In genomic region chr6:167219967-167220512, GRCh38 we compare ENCODE assay signal across 22 cellular contexts.
DNase-seq lines count a peak whose midpoint lies in the region; ATAC-seq, FAIRE-seq and TF ChIP-seq lines count a peak whose summit lies in the region.
"Had no signal": no experiment of that assay in that cellular context is flagged by ENCODE, and none has a peak within 500 bp of the region (broad histone marks: within the 10 kb centered on the region; RNA-seq: fewer than 3 reads in every experiment).

No MANE protein-coding gene starts in this region.

- no peaks in the 10 kb centered on the region for H3K9me3 ChIP-seq in trophoblast cell (ENCODE audit: insufficient read depth, low read depth, low read length)
- H3K9me3 ChIP-seq: SJCRH30 had no signal

- no peak for DNase-seq in GM12891 (ENCODE audit: insufficient read length, low spot score)
- peak; percentile 23 to 60 for DNase-seq in cerebellar nuclear complex (lab: John Stamatoyannopoulos, UW)
- peak; percentile 45 for DNase-seq in islet precursor cell
- peak; percentile 31 to 36 for DNase-seq in trophoblast cell
- no peak for DNase-seq in SK-N-DZ (ENCODE audit: low spot score)
- DNase-seq in sciatic nerve (ENCODE audit: low spot score), result no peak
- DNase-seq: AML-193, GDM1, IMR-90, Kasumi-1, MM.1S, NCI-H1092, NCI-H1436 treated with DMSO at 0.1 percent for 48 hours, NCI-H2029 treated with DMSO at 0.1 percent for 48 hours, NCI-H2171, NCI-H446, NCI-H526 treated with DMSO at 0.1 percent for 48 hours, SJCRH30 had no signal

- H4K91ac ChIP-seq in trophoblast cell (ENCODE audit: low read depth, low read length), result peak overlapping the region; percentile 4

- H3K79me2 ChIP-seq in trophoblast cell (ENCODE audit: control insufficient read depth, insufficient read depth, low read length, poor library complexity), result no peaks in the 10 kb centered on the region

- no peak overlapping the region for H3K4me2 ChIP-seq in trophoblast cell (ENCODE audit: low read length)

- peak overlapping the region; percentile 13 for H3K14ac ChIP-seq in trophoblast cell (ENCODE audit: low read length)

- no peak overlapping the region for H2BK12ac ChIP-seq in trophoblast cell (ENCODE audit: low read length)

- peak overlapping the region; percentile 17 for H4K8ac ChIP-seq in trophoblast cell (ENCODE audit: low read depth, low read length)

- peak; percentile 31 for FAIRE-seq in GM12891 (lab: Jason Lieb, UNC)
- FAIRE-seq: GM19239 had no signal

- H2AFZ ChIP-seq in trophoblast cell (ENCODE audit: insufficient read depth, low read length, poor library complexity), result no peak overlapping the region

- no peak overlapping the region for H4K12ac ChIP-seq in trophoblast cell (ENCODE audit: low read depth, low read length)

- peaks cover 9 to 11% of the 10 kb centered on the region in 2 experiments for H3K4me1 ChIP-seq in trophoblast cell (ENCODE audit: control insufficient read depth in 1 of 2, insufficient read depth in 2 of 2, low read length in 2 of 2)

- no peak overlapping the region for H3K27ac ChIP-seq in trophoblast cell (ENCODE audit: low read depth, low read length)
- H3K27ac ChIP-seq: SJCRH30 had no signal

- H3K9ac ChIP-seq in trophoblast cell (ENCODE audit: low read length), result no peak overlapping the region

- H2BK120ac ChIP-seq in trophoblast cell (ENCODE audit: insufficient read depth, low read length, poor library complexity), result no peak overlapping the region

- no peaks in the 10 kb centered on the region for H3K27me3 ChIP-seq in trophoblast cell (ENCODE audit: insufficient read depth, low read length)
- H3K27me3 ChIP-seq: SJCRH30 had no signal

- ATAC-seq in HG02763 (IDR thresholded peaks at IDR 0.05; ENCODE audit: unreplicated experiment), result no peak
- no peak for ATAC-seq in SK-N-SH treated with all-trans-retinoic acid at 6 μM for 48 hours
- no peak for ATAC-seq in sciatic nerve
- ATAC-seq: Panc1 had no signal

- intact Hi-C loops in sciatic nerve (cut with DNase I), result no loop called here

- H3K4me3 ChIP-seq in trophoblast cell (ENCODE audit: low read depth, low read length), result no peak overlapping the region
- H3K4me3 ChIP-seq: SJCRH30 had no signal

- no peak overlapping the region for H2BK5ac ChIP-seq in trophoblast cell (ENCODE audit: low read depth, low read length, poor library complexity)

- H3K79me1 ChIP-seq in trophoblast cell (ENCODE audit: low read length), result peaks cover 9% of the 10 kb centered on the region

- H3K4ac ChIP-seq in trophoblast cell (ENCODE audit: low read depth, low read length), result no peak overlapping the region

- no CpG with 5 or more reads among the region's 19 CpGs for WGBS in trophoblast cell (ENCODE audit: extremely low coverage, insufficient coverage, insufficient read length)

- peak overlapping the region; percentile 21 for H2AK5ac ChIP-seq in trophoblast cell (ENCODE audit: low read length)

- no peaks in the 10 kb centered on the region for H3K36me3 ChIP-seq in trophoblast cell (ENCODE audit: control insufficient read depth in 1 of 2, insufficient read depth in 2 of 2, low read length in 2 of 2)
- H3K36me3 ChIP-seq: SJCRH30 had no signal

- no peak overlapping the region for H3K23ac ChIP-seq in trophoblast cell (ENCODE audit: low read length)

- H3K18ac ChIP-seq in trophoblast cell (ENCODE audit: low read length), result no peak overlapping the region

- no peak for TF ChIP-seq POLR2A in GM12891 (IDR thresholded peaks at IDR 0.05; ENCODE audit: low read depth, low read length)

TF ChIP-seq in GM12891, 5 proteins besides CTCF, POLR2A, EP300 and RAD21:
- no peak for TF ChIP-seq SPI1 (IDR thresholded peaks at IDR 0.05; ENCODE audit: low read depth, low read length)
- no peak for TF ChIP-seq POLR2AphosphoS5 (IDR thresholded peaks at IDR 0.05; ENCODE audit: low read depth, low read length)
- TF ChIP-seq TAF1 (IDR thresholded peaks at IDR 0.05; ENCODE audit: low read depth, low read length), result no peak
- TF ChIP-seq PAX5 (IDR thresholded peaks at IDR 0.05; ENCODE audit: insufficient read depth, low read length, severe bottlenecking), result no peak
- TF ChIP-seq POU2F2 (IDR thresholded peaks at IDR 0.05; ENCODE audit: low read depth, low read length), result no peak

TF ChIP-seq in SK-N-SH treated with all-trans-retinoic acid at 6 μM for 48 hours, 23 proteins besides CTCF, POLR2A, EP300 and RAD21:
- no peak for TF ChIP-seq BACH2 (CRISPR knock-in tag; IDR thresholded peaks at IDR 0.05; ENCODE audit: borderline replicate concordance)
- TF ChIP-seq TCF4 (CRISPR knock-in tag; IDR thresholded peaks at IDR 0.05; ENCODE audit: borderline replicate concordance), result no peak

Comparison
In these comparisons a context has a peak if more than half of its experiments do, and no peak if none do; other contexts are left out.
1. DNase-seq: peak in cerebellar nuclear complex (2 of 2), islet precursor cell (single experiment) and trophoblast cell (2 of 2); none in GM12891 (single experiment), SK-N-DZ (single experiment) and sciatic nerve (single experiment).